Comparison of ENCODE assay signal across 20 cellular contexts in the genomic region with DNA sequence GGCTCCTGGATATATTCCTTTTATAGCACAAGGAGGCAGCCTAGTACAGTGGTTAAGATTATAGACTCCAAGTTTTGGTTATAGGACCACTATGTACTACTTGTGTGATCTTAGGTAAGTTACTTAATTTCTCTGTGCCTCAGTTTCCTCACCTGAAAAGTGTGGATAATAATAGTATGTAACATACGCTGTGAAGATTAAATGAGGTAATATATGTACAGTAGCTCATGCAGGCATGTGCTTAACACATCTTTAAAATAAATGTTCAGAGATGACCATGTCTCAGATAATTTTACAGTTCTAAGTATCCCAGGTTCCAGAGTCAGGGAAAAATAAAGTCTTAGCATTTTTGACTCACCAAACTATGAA. TPM values are rescaled to one million over a fixed set of nuclear protein-coding genes. Genes with fewer than 3 reads are reported as not detected.
A peak's percentile ranks its signal among the peaks of the same experiment; 100 is the strongest.
DNase-seq lines count a peak whose midpoint lies in the region; ATAC-seq and TF ChIP-seq lines count a peak whose summit lies in the region.
"Had no signal": no experiment of that assay in that cellular context is flagged by ENCODE, and none has a peak within 500 bp of the region (broad histone marks: within the 10 kb centered on the region; RNA-seq: fewer than 3 reads in every experiment).

No MANE protein-coding gene starts in this region.

- TF ChIP-seq CTCF in breast epithelium (IDR thresholded peaks at IDR 0.05): no peak
- TF ChIP-seq CTCF in mesothelial cell of epicardium (IDR thresholded peaks at IDR 0.05; ENCODE audit: unreplicated experiment): no peak
- TF ChIP-seq CTCF in gastrocnemius medialis (IDR thresholded peaks at IDR 0.05 in 4 of 5, conservative IDR thresholded peaks at IDR 0.05 in 1 of 5): no peak

- no peak overlapping the region for H3K4me3 Mint-ChIP-seq in mesothelial cell of epicardium
- H3K4me3 Mint-ChIP-seq: GM23338 had no signal

- no peaks in the 10 kb centered on the region for H3K36me3 Mint-ChIP-seq in mesothelial cell of epicardium

- H3K9me3 ChIP-seq in SK-N-MC (ENCODE audit: low read depth, low read length): no peaks in the 10 kb centered on the region
- H3K9me3 ChIP-seq in breast epithelium: no peaks in the 10 kb centered on the region
- H3K9me3 ChIP-seq in aorta (ENCODE audit: control insufficient read depth, low read length): no peaks in the 10 kb centered on the region
- no peaks in the 10 kb centered on the region for H3K9me3 ChIP-seq in gastrocnemius medialis

- DNase-seq in SK-N-MC (ENCODE audit: low read depth, low spot score): no peak
- no peak for DNase-seq in breast epithelium (ENCODE audit: low spot score in 2 of 2)
- no peak for DNase-seq in mesothelial cell of epicardium (ENCODE audit: low spot score in 2 of 2, unreplicated experiment in 2 of 2)
- no peak for DNase-seq in aorta
- DNase-seq in gastrocnemius medialis: no peak
- no peak for DNase-seq in pons (ENCODE audit: low spot score)
- DNase-seq: ACHN, HCEC 1CT, KG1, MV-4-11, NCI-H187, NCI-H2107, NCI-H510A treated with DMSO at 0.1 percent for 48 hours, NCI-H82, OCI-M1, SIG-M5 had no signal

- peaks cover 55% of the 10 kb centered on the region for H3K4me1 Mint-ChIP-seq in mesothelial cell of epicardium

- H3K9ac ChIP-seq in SK-N-MC (ENCODE audit: insufficient read length): no peak overlapping the region

- H3K4me1 ChIP-seq in breast epithelium (no peaks in the 10 kb centered on the region), aorta (ENCODE audit: control insufficient read depth in 1 of 2, insufficient read depth in 2 of 2, low read length in 2 of 2) (peaks cover 3 to 6% of the 10 kb centered on the region in 2 donors), gastrocnemius medialis (no peaks in the 10 kb centered on the region)

- H3K4me3 ChIP-seq in SK-N-MC: peak overlapping the region; percentile 56
- H3K4me3 ChIP-seq in breast epithelium: no peak overlapping the region
- H3K4me3 ChIP-seq in aorta (ENCODE audit: low read length in 2 of 2): no peak overlapping the region
- no peak overlapping the region for H3K4me3 ChIP-seq in gastrocnemius medialis
- H3K4me3 ChIP-seq: GM23338 had no signal

- no peaks in the 10 kb centered on the region for H3K9me3 Mint-ChIP-seq in mesothelial cell of epicardium
- H3K9me3 Mint-ChIP-seq: GM23338 had no signal

- no peak overlapping the region for H3K27ac ChIP-seq in SK-N-MC
- peak overlapping the region; percentile 78 to 82 for H3K27ac ChIP-seq in breast epithelium
- H3K27ac ChIP-seq in aorta (ENCODE audit: low read depth in 1 of 2, low read length in 2 of 2): peak overlapping the region; percentile 34 to 46
- no peak overlapping the region for H3K27ac ChIP-seq in gastrocnemius medialis
- H3K27ac ChIP-seq: C4-2B had no signal

- TF ChIP-seq POLR2A in breast epithelium (IDR thresholded peaks at IDR 0.05): no peak
- TF ChIP-seq POLR2A in gastrocnemius medialis (IDR thresholded peaks at IDR 0.05): no peak

- WGBS in aorta, 2 donors: 87% methylated on average over 1 of the region's 1 CpG

- ATAC-seq in aorta (ENCODE audit: low FRiP score) (no peak), gastrocnemius medialis (no peak), GM19035 (IDR thresholded peaks at IDR 0.05; ENCODE audit: unreplicated experiment) (no peak)
- ATAC-seq: GM23338, HepG2 had no signal

- in situ Hi-C loops in gastrocnemius medialis (cut with MboI; ENCODE audit: low sequenced_read_pairs in 4 of 4): loop anchor here in 2 of 4 donors (10.0 to 25.0 kb wide), 3 partner anchors 48 to 318 kb away; no protein-coding TSS in a partner anchor

- H3K36me3 ChIP-seq in SK-N-MC (ENCODE audit: insufficient read depth, low read length) (no peaks in the 10 kb centered on the region), breast epithelium (no peaks in the 10 kb centered on the region), aorta (ENCODE audit: control insufficient read depth in 1 of 2, insufficient read depth in 2 of 2, low read length in 1 of 2) (no peaks in the 10 kb centered on the region), gastrocnemius medialis (no peaks in the 10 kb centered on the region)

- peak overlapping the region; percentile 90 for H3K27ac Mint-ChIP-seq in mesothelial cell of epicardium
- H3K27ac Mint-ChIP-seq: GM23338 had no signal

- H3K27me3 Mint-ChIP-seq in mesothelial cell of epicardium (ENCODE audit: low read depth): peaks cover 40% of the 10 kb centered on the region

- H3K27me3 ChIP-seq in breast epithelium (no peaks in the 10 kb centered on the region), aorta (ENCODE audit: control insufficient read depth in 1 of 2, insufficient read depth in 2 of 2, low read length in 1 of 2) (no peaks in the 10 kb centered on the region), gastrocnemius medialis (no peaks in the 10 kb centered on the region)

- intact Hi-C loops in breast epithelium (cut with DNase I; ENCODE audit: low total_unique reads) (loop anchor here (10.0 kb wide), 1 partner anchor 48 kb away; no protein-coding TSS in a partner anchor), aorta (cut with DNase I) (loop anchor here in 1 of 2 donors (5.0 kb wide), 1 partner anchor 36 kb away; no protein-coding TSS in a partner anchor), gastrocnemius medialis (cut with DNase I; ENCODE audit: low total_unique reads) (no loop called here)

RNA-seq across cellular contexts. Expression of a gene that starts 55.7 kb away (rescaled TPM):
- 1 to 10 TPM; 1.4 to 3.7 (median 2.3) TPM for total RNA-seq in breast epithelium
- total RNA-seq in mesothelial cell of epicardium: 5.8 to 6.2 TPM (median 6.0 TPM) in 3 replicates
- total RNA-seq in aorta: 10 to 100 TPM; 10.6 to 13.3 TPM
- 1 to 10 TPM; 6.0 to 6.5 TPM for polyA plus RNA-seq in aorta
- under 1 TPM; 0.05 to 0.15 (median 0.12) TPM for total RNA-seq in gastrocnemius medialis
- total RNA-seq: HepG2 had no signal

Comparison
In these comparisons a context has a peak if more than half of its experiments do, and no peak if none do; other contexts are left out.
1. H3K27ac ChIP-seq: peak in breast epithelium (2 of 2) and aorta (2 of 2); none in SK-N-MC (single experiment) and gastrocnemius medialis (0 of 4).